8 cellular contexts compared by ENCODE assay signal in genomic region chr17:46851029-46851741, GRCh38. TPM values are rescaled to one million over a fixed set of nuclear protein-coding genes. Genes with fewer than 3 reads are reported as not detected.
DNase-seq lines count a peak whose midpoint lies in the region; ATAC-seq and TF ChIP-seq lines count a peak whose summit lies in the region.

WNT9B (plus strand) TSS chr17:46851583; CDS start chr17:46851639, 56 bp downstream.

- no peak for TF ChIP-seq POLR2A in spleen (IDR thresholded peaks at IDR 0.05)

- H3K36me3 Mint-ChIP-seq in activated T-cell treated with anti-CD3 and anti-CD28 coated beads, Interleukin-2, amount 50 U/mL, for 72 hours (ENCODE audit: insufficient read depth in 2 of 2) = no peaks in the 10 kb centered on the region

- no peak within 1 kb of the TSS for H3K27ac Mint-ChIP-seq in activated T-cell treated with anti-CD3 and anti-CD28 coated beads, Interleukin-2, amount 50 U/mL, for 72 hours

- H3K27ac ChIP-seq in HUES6 (ENCODE audit: low read depth, low read length) = no peak within 1 kb of the TSS
- no peak within 1 kb of the TSS for H3K27ac ChIP-seq in iPS DF 6.9 (ENCODE audit: low read length)
- peak within 1 kb of the TSS in 3 of 8 donors; percentile 14 to 56 (median 30) for H3K27ac ChIP-seq in spleen

- peak within 1 kb of the TSS; percentile 33 for H3K9ac ChIP-seq in HUES6 (ENCODE audit: low read length)

- H3K4me3 Mint-ChIP-seq in activated T-cell treated with anti-CD3 and anti-CD28 coated beads, Interleukin-2, amount 50 U/mL, for 72 hours = peak within 1 kb of the TSS; percentile 67 to 84

- H3K4me1 Mint-ChIP-seq in activated T-cell treated with anti-CD3 and anti-CD28 coated beads, Interleukin-2, amount 50 U/mL, for 72 hours (ENCODE audit: low read depth) = peaks cover 5% of the 10 kb centered on the region

- intact Hi-C loops in spleen (cut with DNase I; ENCODE audit: low total_unique reads) = no loop called here

- peaks cover 81% of the 10 kb centered on the region for H3K27me3 Mint-ChIP-seq in activated T-cell treated with anti-CD3 and anti-CD28 coated beads, Interleukin-2, amount 50 U/mL, for 72 hours (ENCODE audit: low read depth)

- in situ Hi-C loops in G401 (cut with HindIII; ENCODE audit: low sequenced_read_pairs) = no loop called here

- DNase-seq in AG10803 (ENCODE audit: low read depth) (no peak), iPS DF 6.9 (ENCODE audit: low read depth, low spot score) (no peak), spleen (no peak), G401 (ENCODE audit: low spot score) (no peak)
- peak; percentile 23 to 30 for DNase-seq in activated T-cell treated with anti-CD3 and anti-CD28 coated beads, Interleukin-2, amount 50 U/mL, for 72 hours

- H3K4me1 ChIP-seq in HUES6 (ENCODE audit: control insufficient read depth, insufficient read depth, low read length) (peaks cover 10% of the 10 kb centered on the region), iPS DF 6.9 (ENCODE audit: control insufficient read depth, insufficient read depth, low read length) (peaks cover 2% of the 10 kb centered on the region; the same call in 1 of the 2 replicates), spleen (peaks cover 0 to 19% (median 12%) of the 10 kb centered on the region in 6 donors)

- H3K36me3 ChIP-seq in HUES6 (ENCODE audit: control insufficient read depth, insufficient read depth, low read length) = no peaks in the 10 kb centered on the region
- no peaks in the 10 kb centered on the region for H3K36me3 ChIP-seq in iPS DF 6.9 (ENCODE audit: control insufficient read depth, insufficient read depth, low read length)
- H3K36me3 ChIP-seq in spleen = no peaks in the 10 kb centered on the region

- peak within 1 kb of the TSS; percentile 43 for H3K4me3 ChIP-seq in AG10803 (ENCODE audit: low read length)
- peak within 1 kb of the TSS; percentile 66 for H3K4me3 ChIP-seq in HUES6 (ENCODE audit: low read depth, low read length)
- H3K4me3 ChIP-seq in iPS DF 6.9 (ENCODE audit: low read length) = peak within 1 kb of the TSS; percentile 53; the same call in 1 of the 2 replicates
- H3K4me3 ChIP-seq in spleen = peak within 1 kb of the TSS; percentile 34 to 70 (median 44)

- H3K27me3 ChIP-seq in HUES6 (ENCODE audit: control insufficient read depth, insufficient read depth, low read length) = peaks cover 75% of the 10 kb centered on the region
- H3K27me3 ChIP-seq in iPS DF 6.9 (ENCODE audit: control insufficient read depth, insufficient read depth, low read length) = peaks cover 16% of the 10 kb centered on the region; the same call in 1 of the 2 replicates
- peaks cover 4 to 81% (median 28%) of the 10 kb centered on the region in 7 donors for H3K27me3 ChIP-seq in spleen (replicated peaks in 1 of 7)

- TF ChIP-seq CTCF in AG10803 (conservative IDR thresholded peaks at IDR 0.05; ENCODE audit: low read length) = no peak
- TF ChIP-seq CTCF in spleen (IDR thresholded peaks at IDR 0.05 in 8 of 11, conservative IDR thresholded peaks at IDR 0.05 in 3 of 11) = no peak

- ATAC-seq in activated T-cell treated with anti-CD3 and anti-CD28 coated beads, Interleukin-2, amount 50 U/mL, for 72 hours (replicated peaks in 1 of 2) = peak; percentile 47 to 57
- ATAC-seq in HG03045 (IDR thresholded peaks at IDR 0.05; ENCODE audit: unreplicated experiment) (no peak), GM21447 (IDR thresholded peaks at IDR 0.05; ENCODE audit: unreplicated experiment) (no peak)

- no peaks in the 10 kb centered on the region for H3K9me3 Mint-ChIP-seq in activated T-cell treated with anti-CD3 and anti-CD28 coated beads, Interleukin-2, amount 50 U/mL, for 72 hours

- no peaks in the 10 kb centered on the region for H3K9me3 ChIP-seq in HUES6 (ENCODE audit: control insufficient read depth, insufficient read depth, low read depth, low read length)
- H3K9me3 ChIP-seq in iPS DF 6.9 (ENCODE audit: control insufficient read depth, insufficient read depth, low read length) = no peaks in the 10 kb centered on the region
- no peaks in the 10 kb centered on the region for H3K9me3 ChIP-seq in spleen

- WGBS in iPS DF 6.9 (ENCODE audit: insufficient coverage, insufficient read length) = no CpG with 5 or more reads among the region's 75 CpGs
- 1 to 9% (median 5%) methylated on average over 20 to 75 of the region's 75 CpGs for WGBS in spleen, 5 donors

RNA-seq across cellular contexts. Expression of gene WNT9B, which starts in this region (rescaled TPM):
- not detected for total RNA-seq in activated T-cell treated with anti-CD3 and anti-CD28 coated beads, Interleukin-2, amount 50 U/mL, for 72 hours
- total RNA-seq in spleen = 10 to 100 TPM in 1 of 7 donors, 1 to 10 TPM in 2, under 1 TPM in 4; 0.66 to 13.4 (median 0.80) TPM
- polyA plus RNA-seq in spleen = under 1 TPM; 0.03 to 0.29 (median 0.11) TPM
- total RNA-seq in G401 (2014; rRNA removed; shearing (Covaris generic)) = not detected in 2 replicates

Comparison
In these comparisons a context has a peak if more than half of its experiments do, and no peak if none do; other contexts are left out.
1. Peak in DNase-seq and ATAC-seq in activated T-cell treated with anti-CD3 and anti-CD28 coated beads, Interleukin-2, amount 50 U/mL, for 72 hours; RNA of the gene not detected or under 1 TPM.